Comparison of ENCODE assay signal across 18 cellular contexts in the genomic region with DNA sequence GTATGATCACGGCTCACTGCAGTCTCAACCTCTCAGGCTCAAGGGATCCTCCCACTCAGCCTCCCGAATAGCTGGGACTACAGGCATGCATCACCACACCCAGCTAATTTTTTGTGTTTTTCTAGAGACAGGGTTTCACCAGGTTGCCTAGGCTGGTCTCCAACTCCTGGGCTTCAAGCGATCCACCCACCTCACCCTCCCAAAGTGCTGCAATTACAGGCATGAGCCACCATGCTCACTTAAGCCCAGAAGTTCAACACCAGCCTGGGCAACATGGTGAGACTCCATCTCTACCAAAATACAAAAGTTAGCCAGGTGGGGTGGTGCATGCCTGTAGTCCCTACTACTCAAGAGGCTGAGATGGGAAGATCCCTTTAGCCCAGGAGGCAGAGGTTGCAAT. TPM values are rescaled to one million over a fixed set of nuclear protein-coding genes. Genes with fewer than 3 reads are reported as not detected.
DNase-seq lines count a peak whose midpoint lies in the region; ATAC-seq, FAIRE-seq and TF ChIP-seq lines count a peak whose summit lies in the region.
"Had no signal": no experiment of that assay in that cellular context is flagged by ENCODE, and none has a peak within 500 bp of the region (broad histone marks: within the 10 kb centered on the region; RNA-seq: fewer than 3 reads in every experiment).

No MANE protein-coding gene starts in this region.

- CTCF ChIA-PET in K562 (lab: Yijun Ruan, JAX; ENCODE audit: low intra/inter-chr PET ratio) (no interaction called here), HepG2 (lab: Yijun Ruan, JAX; ENCODE audit: low intra/inter-chr PET ratio, low total read pairs) (no interaction called here), A673 (lab: Charles Lee) (no interaction called here)

- DNase-seq in GM23248 (peak; percentile 31), K562 (ENCODE audit: extremely low read depth in 1 of 4, low spot score in 3 of 4) (no peak), HepG2 (ENCODE audit: low spot score) (no peak), A673 (ENCODE audit: low spot score) (no peak), HCEC 1CT (no peak), GF-D8 (lab: John Stamatoyannopoulos, UW) (no peak)
- DNase-seq: CD4-positive, alpha-beta memory T cell; DMS79 treated with DMSO at 0.1 percent for 48 hours; Kasumi-1; NCI-H1417 treated with DMSO at 0.1 percent for 48 hours; NCI-H2081; NCI-H526; NK-92 treated with Interleukin-12 subunit alpha and Interleukin-12 subunit beta, amount 100 ng/mL, for 24 hours; PC-3 had no signal

- H3K27me3 ChIP-seq in BLaER1 (no peaks in the 10 kb centered on the region), GM23248 (replicated peaks; ENCODE audit: insufficient read depth) (no peaks in the 10 kb centered on the region), K562 (ENCODE audit: control insufficient read depth in 2 of 2, insufficient read depth in 2 of 2, low read length in 2 of 2) (no peaks in the 10 kb centered on the region), HepG2 (ENCODE audit: control insufficient read depth in 1 of 2, insufficient read depth in 2 of 2, low read length in 2 of 2) (no peaks in the 10 kb centered on the region), A673 (replicated peaks; ENCODE audit: insufficient read depth, low read depth, low read length, poor library complexity) (no peaks in the 10 kb centered on the region)

- intact Hi-C loops in K562 (cut with micrococcal nuclease) = no loop called here
- intact Hi-C loops in HepG2 (cut with micrococcal nuclease; ENCODE audit: unreplicated experiment) = no loop called here
- intact Hi-C loops in A673 (cut with micrococcal nuclease; ENCODE audit: unreplicated experiment) = no loop called here

- no peak overlapping the region for H3K4me3 ChIP-seq in BLaER1
- no peak overlapping the region for H3K4me3 ChIP-seq in GM23248
- H3K4me3 ChIP-seq in K562 = no peak overlapping the region
- H3K4me3 ChIP-seq in HepG2 (replicated peaks in 1 of 3; ENCODE audit: insufficient read depth in 1 of 3, low read depth in 2 of 3, low read length in 3 of 3) = no peak overlapping the region
- no peak overlapping the region for H3K4me3 ChIP-seq in A673 (ENCODE audit: low read depth, low read length, poor library complexity, severe bottlenecking)
- H3K4me3 ChIP-seq: A549 had no signal

- H3K79me2 ChIP-seq in GM23248 (ENCODE audit: insufficient read depth) (peaks cover 98% of the 10 kb centered on the region), K562 (ENCODE audit: control insufficient read depth, insufficient read depth, low read length) (peaks cover 82% of the 10 kb centered on the region), HepG2 (ENCODE audit: insufficient read depth, low read length) (peaks cover 86% of the 10 kb centered on the region)

- WGBS in GM23248 (ENCODE audit: low coverage in 1 of 2, low lambda C conversion rate in 2 of 2, missing lambda C conversion rate in 2 of 2), 2 experiments = 56 to 58% methylated on average over 3 of the region's 3 CpGs
- 75% methylated on average over 3 of the region's 3 CpGs for WGBS in K562 (ENCODE audit: insufficient coverage, low coverage, missing lambda C conversion rate)
- 93% methylated on average over 3 of the region's 3 CpGs for WGBS in HepG2 (ENCODE audit: low lambda C conversion rate)

- no peaks in the 10 kb centered on the region for H3K9me1 ChIP-seq in K562 (ENCODE audit: control insufficient read depth, insufficient read depth, low read length)

- no peak for TF ChIP-seq CTCF in K562 (IDR thresholded peaks at IDR 0.05 in 2 of 3, conservative IDR thresholded peaks at IDR 0.05 in 1 of 3; ENCODE audit: insufficient read depth in 2 of 3, low read depth in 1 of 3, low read length in 3 of 3)
- TF ChIP-seq CTCF in HepG2 (CRISPR knock-in tag; IDR thresholded peaks at IDR 0.05) = no peak
- TF ChIP-seq CTCF in A673 (conservative IDR thresholded peaks at IDR 0.05; ENCODE audit: low read depth, low read length) = no peak

- TF ChIP-seq EP300 in K562 (IDR thresholded peaks at IDR 0.05; ENCODE audit: low read length) (no peak), HepG2 (IDR thresholded peaks at IDR 0.05; ENCODE audit: low read depth in 2 of 2, low read length in 2 of 2) (no peak), HepG2 (CRISPR knock-in tag; IDR thresholded peaks at IDR 0.05; ENCODE audit: borderline replicate concordance) (no peak)

- TF ChIP-seq RAD21 in K562 (CRISPR knock-in tag; conservative IDR thresholded peaks at IDR 0.05 in 1 of 2, IDR thresholded peaks at IDR 0.05 in 1 of 2) = no peak
- no peak for TF ChIP-seq RAD21 in HepG2 (CRISPR knock-in tag; IDR thresholded peaks at IDR 0.05)

- H3F3A ChIP-seq in GM23248 (ENCODE audit: insufficient read depth) = peaks cover 65% of the 10 kb centered on the region

- POLR2A ChIA-PET in K562 (lab: Yijun Ruan, JAX) (no interaction called here), HepG2 (lab: Yijun Ruan, JAX) (no interaction called here), A673 (lab: Charles Lee; ENCODE audit: low non-redundant PET) (no interaction called here)

- peaks cover 70% of the 10 kb centered on the region for H4K20me1 ChIP-seq in BLaER1
- H4K20me1 ChIP-seq in GM23248 (ENCODE audit: insufficient read depth) = peaks cover 27% of the 10 kb centered on the region
- H4K20me1 ChIP-seq in K562 (replicated peaks; ENCODE audit: control insufficient read depth, insufficient read depth, low read length) = peaks cover 11% of the 10 kb centered on the region
- peaks cover 51% of the 10 kb centered on the region for H4K20me1 ChIP-seq in HepG2 (ENCODE audit: insufficient read depth, low read length)

- H3K36me3 ChIP-seq in BLaER1 = peaks cover 93% of the 10 kb centered on the region
- H3K36me3 ChIP-seq in GM23248 (ENCODE audit: low read depth) = peaks cover 42% of the 10 kb centered on the region
- peaks cover 87% of the 10 kb centered on the region for H3K36me3 ChIP-seq in K562 (ENCODE audit: control insufficient read depth, insufficient read depth, low read length)
- H3K36me3 ChIP-seq in HepG2 (replicated peaks in 1 of 2; ENCODE audit: control insufficient read depth in 1 of 2, insufficient read depth in 2 of 2, low read length in 2 of 2) = peaks cover 16 to 66% of the 10 kb centered on the region in 2 experiments
- H3K36me3 ChIP-seq in A673 (ENCODE audit: insufficient read depth, low read length, poor library complexity, severe bottlenecking) = peaks cover 47% of the 10 kb centered on the region

- no peak overlapping the region for H3K9ac ChIP-seq in BLaER1
- H3K9ac ChIP-seq in GM23248 = no peak overlapping the region
- no peak overlapping the region for H3K9ac ChIP-seq in K562 (ENCODE audit: insufficient read depth in 1 of 2, low read depth in 2 of 2, low read length in 2 of 2)
- H3K9ac ChIP-seq in HepG2 (ENCODE audit: insufficient read depth, low read depth, low read length) = no peak overlapping the region

- in situ Hi-C loops in GM23248 (cut with MboI) = no loop called here
- in situ Hi-C loops in K562 (cut with MboI) = no loop called here
- in situ Hi-C loops in HepG2 (cut with HindIII; ENCODE audit: extremely low pct_ligation_motif_present, low pct_unique_long_range_greater_than_20kb) = no loop called here

- no peak for FAIRE-seq in K562 (lab: Jason Lieb, UNC)
- FAIRE-seq in HepG2 (lab: Jason Lieb, UNC) = no peak
- FAIRE-seq: A549, D721Med, H54 had no signal

- H3K4me1 ChIP-seq in BLaER1 (peaks cover 38% of the 10 kb centered on the region), GM23248 (ENCODE audit: insufficient read depth) (peaks cover 24% of the 10 kb centered on the region), K562 (replicated peaks in 1 of 2; ENCODE audit: control insufficient read depth in 2 of 2, insufficient read depth in 2 of 2, low read length in 2 of 2) (peaks cover 0 to 4% of the 10 kb centered on the region in 2 experiments; a peak in 2 of 5 replicates), HepG2 (ENCODE audit: insufficient read depth, low read length) (no peaks in the 10 kb centered on the region), A673 (ENCODE audit: insufficient read depth, low read length, poor library complexity, severe bottlenecking) (peaks cover 16% of the 10 kb centered on the region)
- H3K4me1 ChIP-seq: A549 had no signal

- TF ChIP-seq POLR2A in K562 (conservative IDR thresholded peaks at IDR 0.05) = no peak
- TF ChIP-seq POLR2A in HepG2 (IDR thresholded peaks at IDR 0.05; ENCODE audit: insufficient read depth in 1 of 2, low read depth in 2 of 2, low read length in 2 of 2) = no peak

- no TSS peak for BruUV-seq in K562 (replicated peaks; lab: Mats Ljungman, UMichigan)
- BruUV-seq in HepG2 (replicated peaks; lab: Mats Ljungman, UMichigan) = no TSS peak
- no TSS peak for BruUV-seq in A673 (replicated peaks; lab: Mats Ljungman, UMichigan)

- H3K9me2 ChIP-seq in GM23248 (ENCODE audit: insufficient read depth) = no peaks in the 10 kb centered on the region

- H3K9me3 ChIP-seq in BLaER1 = peaks cover 38% of the 10 kb centered on the region
- no peaks in the 10 kb centered on the region for H3K9me3 ChIP-seq in GM23248 (ENCODE audit: low read depth)
- no peaks in the 10 kb centered on the region for H3K9me3 ChIP-seq in K562 (replicated peaks; ENCODE audit: control insufficient read depth, insufficient read depth, low read depth, low read length)
- no peaks in the 10 kb centered on the region for H3K9me3 ChIP-seq in HepG2 (ENCODE audit: low read length)
- no peaks in the 10 kb centered on the region for H3K9me3 ChIP-seq in A673 (ENCODE audit: low read depth, low read length, poor library complexity, severe bottlenecking)
- H3K9me3 ChIP-seq: A549 had no signal

- H3K27ac ChIP-seq in BLaER1 = peak overlapping the region; percentile 19; the same call in 1 of the 2 replicates
- H3K27ac ChIP-seq in GM23248 = 0 out of 2 replicates have a peak overlapping the region, but pooled peaks have one; percentile 11
- no peak overlapping the region for H3K27ac ChIP-seq in K562 (ENCODE audit: extremely low read depth, low read depth, low read length)
- H3K27ac ChIP-seq in HepG2 (ENCODE audit: extremely low read length, insufficient read depth, low read length) = no peak overlapping the region
- H3K27ac ChIP-seq in A673 (ENCODE audit: low read depth, low read length, poor library complexity, severe bottlenecking) = no peak overlapping the region
- H3K27ac ChIP-seq: A549 had no signal

- no peak overlapping the region for H2AFZ ChIP-seq in GM23248
- H2AFZ ChIP-seq in K562 (ENCODE audit: low read depth, low read length) = no peak overlapping the region
- no peak overlapping the region for H2AFZ ChIP-seq in HepG2 (ENCODE audit: low read length)

- ATAC-seq in K562 = peak; percentile 43; the same call in 1 of the 3 replicates
- ATAC-seq in HepG2 = peak; percentile 47; the same call in 1 of the 3 replicates
- ATAC-seq: PC-3 had no signal

- H3K4me2 ChIP-seq in BLaER1 (no peak overlapping the region), GM23248 (ENCODE audit: unreplicated experiment) (no peak overlapping the region), K562 (ENCODE audit: insufficient read depth, low read length) (no peak overlapping the region), HepG2 (ENCODE audit: low read depth, low read length) (no peak overlapping the region)
- H3K4me2 ChIP-seq: A549 had no signal

RNA-seq across cellular contexts. Expression of gene GDI2, which starts 33.5 kb away (rescaled TPM):
- total RNA-seq in GM23248 (2014; rRNA removed; shearing (Covaris generic)) = 311 and 350 TPM in 2 replicates
- 195 and 206 TPM in 2 replicates for polyA plus RNA-seq in GM23248 (2016; fragmentation: Nextera tagmentation; extraction: Ambion mirVana)
- 49.2 and 105 TPM in 2 replicates for total RNA-seq in K562 (2011; cell fraction: chromatin; rRNA removed; ENCODE audit: low replicate concordance)
- total RNA-seq in K562 (2011; cell fraction: nucleolus; rRNA removed) = 46.6 and 50.5 TPM in 2 replicates
- 63.9 and 78.0 TPM in 2 replicates for total RNA-seq in K562 (2011; cell fraction: nucleoplasm; rRNA removed)
- 285 and 296 TPM in 2 replicates for total RNA-seq in K562 (2014; rRNA removed)
- 350 and 391 TPM in 2 replicates for total RNA-seq in K562 (2014; rRNA removed; fragmentation: Illumina TruSeq; extraction: Trizol)
- 378 and 397 TPM in 2 replicates for total RNA-seq in K562 (2015; rRNA removed; fragmentation: Illumina TruSeq; extraction: Trizol)
- total RNA-seq in K562 (2021) = 266 and 273 TPM in 2 replicates
- polyA plus RNA-seq in K562 (2011; rRNA removed) = 208 and 287 TPM in 2 replicates
- polyA plus RNA-seq in K562 (2011; cell fraction: cytosol; rRNA removed) = 151 and 178 TPM in 2 replicates
- polyA plus RNA-seq in K562 (2011; cell fraction: nucleus; rRNA removed) = 45.0 and 75.6 TPM in 2 replicates
- 220 and 245 TPM in 2 replicates for polyA plus RNA-seq in K562 (2012)
- 308 and 352 TPM in 2 replicates for polyA plus RNA-seq in K562 (2014; fragmentation: Illumina TruSeq; extraction: Trizol)
- polyA plus RNA-seq in K562 (2014; fragmentation: Nextera tagmentation; extraction: Ambion mirVana) = 100 to 1,000 TPM; 262 to 424 TPM
- polyA plus RNA-seq in K562 (2014; rRNA removed) = 259 and 274 TPM in 2 replicates
- polyA minus RNA-seq in K562 (2011; rRNA and poly(A)+ RNA removed) = 387 and 410 TPM in 2 replicates
- 225 and 294 TPM in 2 replicates for polyA minus RNA-seq in K562 (2011; cell fraction: cytosol; rRNA and poly(A)+ RNA removed)
- 52.6 and 71.9 TPM in 2 replicates for polyA minus RNA-seq in K562 (2011; cell fraction: nucleus; rRNA and poly(A)+ RNA removed)
- total RNA-seq in HepG2 (2016; rRNA removed; fragmentation: Illumina TruSeq; extraction: Trizol) = 477 and 756 TPM in 2 replicates
- total RNA-seq in HepG2 (2016; cell fraction: cytosol; rRNA removed; fragmentation: Illumina TruSeq; extraction: Trizol; ENCODE audit: low read depth) = 312 and 326 TPM in 2 replicates
- 471 and 770 TPM in 2 replicates for total RNA-seq in HepG2 (2016; cell fraction: insoluble cytoplasmic fraction; rRNA removed; fragmentation: Illumina TruSeq; extraction: Trizol)
- 290 and 338 TPM in 2 replicates for total RNA-seq in HepG2 (2016; cell fraction: membrane; rRNA removed; fragmentation: Illumina TruSeq; extraction: Trizol)
- total RNA-seq in HepG2 (2016; cell fraction: nucleus; rRNA removed; fragmentation: Illumina TruSeq; extraction: Trizol) = 188 and 200 TPM in 2 replicates
- polyA plus RNA-seq in HepG2 (2011; rRNA removed) = 118 and 153 TPM in 2 replicates
- polyA plus RNA-seq in HepG2 (2011; cell fraction: cytosol; rRNA removed) = 141 and 159 TPM in 2 replicates
- 45.6 and 58.6 TPM in 2 replicates for polyA plus RNA-seq in HepG2 (2011; cell fraction: nucleus; rRNA removed)
- polyA plus RNA-seq in HepG2 (2012) = 245 and 302 TPM in 2 replicates
- 68.6 and 71.1 TPM in 2 replicates for polyA plus RNA-seq in HepG2 (2016; cell fraction: cytosol; fragmentation: Illumina TruSeq; extraction: Trizol; ENCODE audit: low read depth)
- polyA plus RNA-seq in HepG2 (2016; cell fraction: insoluble cytoplasmic fraction; fragmentation: Illumina TruSeq; extraction: Trizol; ENCODE audit: low read depth) = 588 and 612 TPM in 2 replicates
- polyA plus RNA-seq in HepG2 (2016; cell fraction: membrane; fragmentation: Illumina TruSeq; extraction: Trizol; ENCODE audit: low read depth) = 141 and 156 TPM in 2 replicates
- polyA plus RNA-seq in HepG2 (2016; cell fraction: nucleus; fragmentation: Illumina TruSeq; extraction: Trizol; ENCODE audit: insufficient read depth, low read depth) = 190 and 195 TPM in 2 replicates
- polyA minus RNA-seq in HepG2 (2011; rRNA and poly(A)+ RNA removed; ENCODE audit: low replicate concordance) = 88.7 and 522 TPM in 2 replicates
- polyA minus RNA-seq in HepG2 (2011; cell fraction: cytosol; rRNA and poly(A)+ RNA removed) = 285 and 334 TPM in 2 replicates
- polyA minus RNA-seq in HepG2 (2011; cell fraction: nucleus; rRNA and poly(A)+ RNA removed) = 112 and 162 TPM in 2 replicates
- 294 and 325 TPM in 2 replicates for total RNA-seq in A673 (2021)

Comparison
In these comparisons a context has a peak if more than half of its experiments do, and no peak if none do; other contexts are left out.
1. H3K27ac ChIP-seq: peak in BLaER1 (single experiment) and GM23248 (single experiment); none in K562 (single experiment), HepG2 (single experiment) and A673 (single experiment).